ENCODE assay signal across 1 cellular context in genomic region chr1:42845866-42846256, GRCh38.
TF ChIP-seq lines count a peak whose summit lies in the region.

No MANE protein-coding gene starts in this region.

TF ChIP-seq in K562, 482 proteins besides CTCF, POLR2A, EP300 and RAD21 (continued from another document):
- no peak for TF ChIP-seq AFF4 (CRISPR knock-in tag; IDR thresholded peaks at IDR 0.05)
- TF ChIP-seq ZFP1 (CRISPR knock-in tag; IDR thresholded peaks at IDR 0.05) = 0 out of 2 replicates have a peak, but pooled peaks have one; percentile 6
